12 cellular contexts compared by ENCODE assay signal in the genomic region with DNA sequence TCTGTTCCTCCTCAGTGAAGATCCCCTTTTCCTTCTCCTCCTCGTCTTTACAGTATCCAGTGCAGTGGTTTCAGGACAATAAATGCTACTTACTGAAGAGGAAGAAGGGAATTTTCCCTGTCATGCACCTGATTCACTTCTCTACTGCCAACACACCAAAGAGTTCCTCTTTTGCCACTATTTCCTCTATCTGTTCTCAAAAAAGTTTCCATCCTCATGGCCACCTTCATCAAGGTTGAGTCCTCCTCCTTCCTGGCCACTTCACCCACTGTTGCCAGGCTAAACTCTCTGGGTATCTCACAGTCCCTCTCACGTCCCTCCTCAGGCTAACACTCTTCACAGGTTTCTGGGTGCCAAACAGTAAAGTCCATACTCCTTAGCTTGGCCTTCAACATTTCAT. TPM values are rescaled to one million over a fixed set of nuclear protein-coding genes. Genes with fewer than 3 reads are reported as not detected.
DNase-seq lines count a peak whose midpoint lies in the region; ATAC-seq and TF ChIP-seq lines count a peak whose summit lies in the region.
"Had no signal": no experiment of that assay in that cellular context is flagged by ENCODE, and none has a peak within 500 bp of the region (broad histone marks: within the 10 kb centered on the region; RNA-seq: fewer than 3 reads in every experiment).

No MANE protein-coding gene starts in this region.

- POLR2A ChIA-PET in GM10248 (lab: Yijun Ruan, JAX): no interaction called here
- POLR2A ChIA-PET in activated CD8-positive, alpha-beta T cell treated with anti-CD3 and anti-CD28 coated beads, Interleukin-2, amount 10 ng/mL, durations not matched to agents 7 days and 5 days (lab: Charles Lee): no interaction called here

- peak; percentile 84 for ATAC-seq in GM19463 (IDR thresholded peaks at IDR 0.05; ENCODE audit: unreplicated experiment)
- peak; percentile 68 for ATAC-seq in HG03045 (IDR thresholded peaks at IDR 0.05; ENCODE audit: unreplicated experiment)
- ATAC-seq in activated CD8-positive, alpha-beta T cell treated with anti-CD3 and anti-CD28 coated beads, Interleukin-2, amount 10 ng/mL, durations not matched to agents 7 days and 5 days: no peak

- no peaks in the 10 kb centered on the region for H3K36me3 Mint-ChIP-seq in activated CD8-positive, alpha-beta T cell treated with anti-CD3 and anti-CD28 coated beads, Interleukin-2, amount 10 ng/mL, durations not matched to agents 7 days and 5 days (ENCODE audit: low read depth)

- H3K9me3 Mint-ChIP-seq in activated CD8-positive, alpha-beta T cell treated with anti-CD3 and anti-CD28 coated beads, Interleukin-2, amount 10 ng/mL, durations not matched to agents 7 days and 5 days (ENCODE audit: insufficient read depth): no peaks in the 10 kb centered on the region

- no peak for TF ChIP-seq CTCF in GM10248 (IDR thresholded peaks at IDR 0.05; ENCODE audit: control extremely low read depth, extremely low read depth, low read depth, missing control alignments)

- H3K27ac Mint-ChIP-seq in activated CD8-positive, alpha-beta T cell treated with anti-CD3 and anti-CD28 coated beads, Interleukin-2, amount 10 ng/mL, durations not matched to agents 7 days and 5 days: no peak overlapping the region

- CTCF ChIA-PET in GM10248 (lab: Yijun Ruan, JAX): no interaction called here
- CTCF ChIA-PET in activated CD8-positive, alpha-beta T cell treated with anti-CD3 and anti-CD28 coated beads, Interleukin-2, amount 10 ng/mL, durations not matched to agents 7 days and 5 days (lab: Charles Lee): no interaction called here

- H3K4me3 Mint-ChIP-seq in activated CD8-positive, alpha-beta T cell treated with anti-CD3 and anti-CD28 coated beads, Interleukin-2, amount 10 ng/mL, durations not matched to agents 7 days and 5 days: no peak overlapping the region

- DNase-seq in GM10248 (ENCODE audit: extremely low spot score) (peak; percentile 56), SKM-1 (lab: John Stamatoyannopoulos, UW; ENCODE audit: unreplicated experiment) (peak; percentile 45), superior temporal gyrus (ENCODE audit: extremely low spot score) (no peak), hepatic stellate cell (ENCODE audit: low spot score) (no peak)
- DNase-seq in activated naive CD4-positive, alpha-beta T cell (lab: John Stamatoyannopoulos, UW): no peak
- DNase-seq in activated CD8-positive, alpha-beta T cell treated with anti-CD3 and anti-CD28 coated beads, Interleukin-2, amount 10 ng/mL, durations not matched to agents 7 days and 5 days: no peak
- DNase-seq: activated T-cell treated with anti-CD3 and anti-CD28 coated beads, Interleukin-2, amount 50 U/mL, for 48 hours; colonic mucosa; hypothalamus; NCI-H1048 had no signal

- H3K27me3 Mint-ChIP-seq in activated CD8-positive, alpha-beta T cell treated with anti-CD3 and anti-CD28 coated beads, Interleukin-2, amount 10 ng/mL, durations not matched to agents 7 days and 5 days (ENCODE audit: low read depth): no peaks in the 10 kb centered on the region

- peaks cover 6% of the 10 kb centered on the region for H3K4me1 Mint-ChIP-seq in activated CD8-positive, alpha-beta T cell treated with anti-CD3 and anti-CD28 coated beads, Interleukin-2, amount 10 ng/mL, durations not matched to agents 7 days and 5 days (ENCODE audit: low read depth)

RNA-seq across cellular contexts. Expression of a gene that starts 41.7 kb away (rescaled TPM):
- total RNA-seq in activated CD8-positive, alpha-beta T cell treated with anti-CD3 and anti-CD28 coated beads, Interleukin-2, amount 10 ng/mL, durations not matched to agents 7 days and 5 days: 1 to 10 TPM; 6.1 to 6.2 TPM

Comparison
In these comparisons a context has a peak if more than half of its experiments do, and no peak if none do; other contexts are left out.
1. DNase-seq: peak in GM10248 (single experiment) and SKM-1 (single experiment); none in activated naive CD4-positive, alpha-beta T cell (0 of 4), activated CD8-positive, alpha-beta T cell treated with anti-CD3 and anti-CD28 coated beads, Interleukin-2, amount 10 ng/mL, durations not matched to agents 7 days and 5 days (single experiment), superior temporal gyrus (single experiment) and hepatic stellate cell (single experiment).